13 cellular contexts compared by ENCODE assay signal in genomic region chr9:15834541-15834940, GRCh38.
A peak's percentile ranks its signal among the peaks of the same experiment; 100 is the strongest.
DNase-seq lines count a peak whose midpoint lies in the region; ATAC-seq, FAIRE-seq and TF ChIP-seq lines count a peak whose summit lies in the region.
"Had no signal": no experiment of that assay in that cellular context is flagged by ENCODE, and none has a peak within 500 bp of the region (broad histone marks: within the 10 kb centered on the region; RNA-seq: fewer than 3 reads in every experiment).

No MANE protein-coding gene starts in this region.

- H4K20me1 ChIP-seq in BLaER1, result no peaks in the 10 kb centered on the region
- no peaks in the 10 kb centered on the region for H4K20me1 ChIP-seq in IMR-90 (ENCODE audit: insufficient read depth, low read length)
- no peaks in the 10 kb centered on the region for H4K20me1 ChIP-seq in OCI-LY7 (ENCODE audit: insufficient read depth, low read length)
- no peaks in the 10 kb centered on the region for H4K20me1 ChIP-seq in fibroblast of lung (ENCODE audit: control insufficient read depth, extremely low read depth, insufficient read depth, low read length)

- TF ChIP-seq POLR2A in IMR-90 (IDR thresholded peaks at IDR 0.05; ENCODE audit: low read depth, low read length), result no peak
- no peak for TF ChIP-seq POLR2A in vagina (IDR thresholded peaks at IDR 0.05)

- H2BK20ac ChIP-seq in IMR-90 (ENCODE audit: low read depth, low read length), result no peak overlapping the region

- peaks cover 5% of the 10 kb centered on the region for H3K9me3 ChIP-seq in BLaER1
- no peaks in the 10 kb centered on the region for H3K9me3 ChIP-seq in IMR-90 (ENCODE audit: control insufficient read depth, insufficient read depth, low read length)
- H3K9me3 ChIP-seq in OCI-LY7 (ENCODE audit: low read length), result no peaks in the 10 kb centered on the region
- no peaks in the 10 kb centered on the region for H3K9me3 ChIP-seq in fibroblast of lung (ENCODE audit: control insufficient read depth, insufficient read depth, low read depth, low read length)
- no peaks in the 10 kb centered on the region for H3K9me3 ChIP-seq in vagina

- H2AK5ac ChIP-seq in IMR-90 (ENCODE audit: low read depth, low read length), result no peak overlapping the region

- no peak overlapping the region for H2AFZ ChIP-seq in IMR-90 (replicated peaks; ENCODE audit: low read length, poor library complexity)
- no peak overlapping the region for H2AFZ ChIP-seq in OCI-LY7 (ENCODE audit: low read length)
- H2AFZ ChIP-seq in fibroblast of lung (ENCODE audit: low read length), result no peak overlapping the region

- dilution Hi-C loops in IMR-90 (cut with HindIII; ENCODE audit: low sequenced_read_pairs, unreplicated experiment), result no loop called here

- H3K27me3 ChIP-seq in BLaER1, result no peaks in the 10 kb centered on the region
- H3K27me3 ChIP-seq in IMR-90 (ENCODE audit: control insufficient read depth, insufficient read depth, low read length), result no peaks in the 10 kb centered on the region
- no peaks in the 10 kb centered on the region for H3K27me3 ChIP-seq in fibroblast of lung (ENCODE audit: control insufficient read depth, insufficient read depth, low read length)
- no peaks in the 10 kb centered on the region for H3K27me3 ChIP-seq in vagina

- no peak overlapping the region for H2BK5ac ChIP-seq in IMR-90 (ENCODE audit: low read depth, low read length, poor library complexity, severe bottlenecking)

- no peak overlapping the region for H3K14ac ChIP-seq in IMR-90 (replicated peaks; ENCODE audit: low read depth, low read length)

- ATAC-seq in IMR-90 (ENCODE audit: low read depth) (no peak), GM21528 (IDR thresholded peaks at IDR 0.05; ENCODE audit: low FRiP score, unreplicated experiment) (no peak), HG02885 (IDR thresholded peaks at IDR 0.05; ENCODE audit: poor library complexity, unreplicated experiment) (no peak)
- ATAC-seq: Right ventricle myocardium inferior had no signal

- intact Hi-C loops in IMR-90 (cut with micrococcal nuclease) (no loop called here), OCI-LY7 (cut with micrococcal nuclease; ENCODE audit: unreplicated experiment) (no loop called here), vagina (cut with DNase I) (no loop called here)

- H3K27ac ChIP-seq in BLaER1 (no peak overlapping the region), IMR-90 (ENCODE audit: insufficient read depth, low read length) (no peak overlapping the region), OCI-LY7 (ENCODE audit: low read depth, low read length, poor library complexity, severe bottlenecking) (no peak overlapping the region), fibroblast of lung (ENCODE audit: insufficient read depth, low read length) (no peak overlapping the region), vagina (no peak overlapping the region)

- H3K56ac ChIP-seq in IMR-90 (ENCODE audit: extremely low read depth, insufficient read depth, low read length), result no peak overlapping the region

- H3K9ac ChIP-seq in BLaER1 (no peak overlapping the region), IMR-90 (ENCODE audit: low read depth, low read length) (no peak overlapping the region), fibroblast of lung (ENCODE audit: insufficient read depth, low read length) (no peak overlapping the region)

- peak overlapping the region; percentile 67 for H3K4me2 ChIP-seq in BLaER1
- no peak overlapping the region for H3K4me2 ChIP-seq in IMR-90 (ENCODE audit: low read depth, low read length)
- H3K4me2 ChIP-seq in OCI-LY7 (ENCODE audit: low read length), result no peak overlapping the region
- H3K4me2 ChIP-seq in fibroblast of lung (ENCODE audit: extremely low read depth, insufficient read depth, low read length), result no peak overlapping the region

- H4K91ac ChIP-seq in IMR-90 (ENCODE audit: insufficient read depth, low read depth, low read length), result no peak overlapping the region

- H2AK9ac ChIP-seq in IMR-90 (replicated peaks; ENCODE audit: low read depth, low read length, poor library complexity), result no peak overlapping the region

- no peak for FAIRE-seq in GM19239 (lab: Jason Lieb, UNC)

- BruUV-seq in IMR-90 (replicated peaks; lab: Mats Ljungman, UMichigan) (no TSS peak), OCI-LY7 (replicated peaks; lab: Mats Ljungman, UMichigan) (no TSS peak)

- H3K79me2 ChIP-seq in OCI-LY7 (ENCODE audit: insufficient read depth, low read depth, low read length), result no peaks in the 10 kb centered on the region
- H3K79me2 ChIP-seq in fibroblast of lung (ENCODE audit: control insufficient read depth, insufficient read depth, low read length), result no peaks in the 10 kb centered on the region

- no peak overlapping the region for H3K4me3 ChIP-seq in BLaER1
- H3K4me3 ChIP-seq in IMR-90 (ENCODE audit: insufficient read depth, low read depth, low read length), result no peak overlapping the region
- H3K4me3 ChIP-seq in OCI-LY7 (ENCODE audit: low read depth, low read length, poor library complexity, severe bottlenecking), result no peak overlapping the region
- no peak overlapping the region for H3K4me3 ChIP-seq in fibroblast of lung (replicated peaks in 1 of 4; ENCODE audit: control extremely low read depth in 1 of 4, insufficient read depth in 1 of 4, low read depth in 3 of 4, low read length in 4 of 4)
- no peak overlapping the region for H3K4me3 ChIP-seq in vagina

- H3K4me1 ChIP-seq in BLaER1 (peaks cover 50% of the 10 kb centered on the region), IMR-90 (ENCODE audit: control insufficient read depth, insufficient read depth, low read length) (no peaks in the 10 kb centered on the region), OCI-LY7 (ENCODE audit: insufficient read depth, low read length, poor library complexity, severe bottlenecking) (no peaks in the 10 kb centered on the region), fibroblast of lung (ENCODE audit: control insufficient read depth, extremely low read depth, insufficient read depth, low read length) (no peaks in the 10 kb centered on the region), vagina (no peaks in the 10 kb centered on the region)

- POLR2A ChIA-PET in IMR-90 (lab: Charles Lee; ENCODE audit: unreplicated experiment), result no interaction called here
- POLR2A ChIA-PET in OCI-LY7 (lab: Charles Lee), result no interaction called here

- H3K9me2 ChIP-seq in OCI-LY7 (ENCODE audit: insufficient read depth, low read length), result no peaks in the 10 kb centered on the region

- H2BK15ac ChIP-seq in IMR-90 (ENCODE audit: low read depth, low read length), result no peak overlapping the region

- no peak overlapping the region for H2BK120ac ChIP-seq in IMR-90 (ENCODE audit: low read depth, low read length)

- peak; percentile 29 for DNase-seq in IMR-90
- DNase-seq in OCI-LY7 (ENCODE audit: low spot score), result peak; percentile 2
- peak; percentile 42 to 58 for DNase-seq in fibroblast of lung (ENCODE audit: low read depth in 2 of 2)
- no peak for DNase-seq in GM19239 (ENCODE audit: insufficient read length, low spot score)
- DNase-seq in vagina (ENCODE audit: extremely low spot score in 2 of 2), result no peak
- DNase-seq: activated CD8-positive, alpha-beta memory T cell treated with anti-CD3 and anti-CD28 coated beads, Interleukin-2, amount 50 U/mL, for 48 hours; kidney glomerular epithelial cell; naive B cell; NCI-H1048 had no signal

- no peak overlapping the region for H4K8ac ChIP-seq in IMR-90 (ENCODE audit: low read depth in 2 of 2, low read length in 2 of 2)

- no peaks in the 10 kb centered on the region for H3K79me1 ChIP-seq in IMR-90 (ENCODE audit: low read depth in 1 of 2, low read length in 2 of 2)

- H3K4ac ChIP-seq in IMR-90 (ENCODE audit: low read depth, low read length), result no peak overlapping the region

- WGBS in IMR-90 (ENCODE audit: extremely low coverage in 2 of 2, insufficient read length in 1 of 2), 2 experiments, result no CpG with 5 or more reads among the region's 2 CpGs

- in situ Hi-C loops in IMR-90 (cut with MboI; ENCODE audit: low sequenced_read_pairs), result no loop called here

- TF ChIP-seq CTCF in IMR-90 (conservative IDR thresholded peaks at IDR 0.05; ENCODE audit: low read depth, low read length) (no peak), OCI-LY7 (conservative IDR thresholded peaks at IDR 0.05; ENCODE audit: low read length) (no peak), fibroblast of lung (conservative IDR thresholded peaks at IDR 0.05 in 1 of 2, IDR thresholded peaks at IDR 0.05 in 1 of 2; ENCODE audit: low read depth in 1 of 2, low read length in 2 of 2) (no peak), vagina (IDR thresholded peaks at IDR 0.05) (no peak)

- H4K5ac ChIP-seq in IMR-90 (ENCODE audit: low read depth, low read length), result no peak overlapping the region

- CTCF ChIA-PET in IMR-90 (lab: Yijun Ruan, JAX), result no interaction called here
- CTCF ChIA-PET in OCI-LY7 (lab: Charles Lee; ENCODE audit: unreplicated experiment), result no interaction called here

- H3K36me3 ChIP-seq in BLaER1 (no peaks in the 10 kb centered on the region), IMR-90 (ENCODE audit: control insufficient read depth, insufficient read depth, low read length) (no peaks in the 10 kb centered on the region), OCI-LY7 (ENCODE audit: insufficient read depth, low read length) (no peaks in the 10 kb centered on the region), fibroblast of lung (ENCODE audit: control insufficient read depth, insufficient read depth, low read length) (no peaks in the 10 kb centered on the region), vagina (no peaks in the 10 kb centered on the region)

- H3K23ac ChIP-seq in IMR-90 (ENCODE audit: low read depth, low read length), result no peak overlapping the region

- no peaks in the 10 kb centered on the region for H3K9me1 ChIP-seq in IMR-90 (ENCODE audit: insufficient read depth, low read length)

- TF ChIP-seq RAD21 in IMR-90 (IDR thresholded peaks at IDR 0.05; ENCODE audit: low read length), result no peak

- no peak overlapping the region for H3K18ac ChIP-seq in IMR-90 (ENCODE audit: low read depth, low read length)

TF ChIP-seq in IMR-90, 13 proteins besides CTCF, POLR2A, EP300 and RAD21 (continues in another document):
- TF ChIP-seq FOS (IDR thresholded peaks at IDR 0.05; ENCODE audit: low read depth, low read length), result no peak
- TF ChIP-seq NFE2L2 (IDR thresholded peaks at IDR 0.05; ENCODE audit: low read depth, low read length), result no peak
- TF ChIP-seq CHD1 (IDR thresholded peaks at IDR 0.05; ENCODE audit: low read depth, low read length), result no peak
- TF ChIP-seq, protein P1, sequence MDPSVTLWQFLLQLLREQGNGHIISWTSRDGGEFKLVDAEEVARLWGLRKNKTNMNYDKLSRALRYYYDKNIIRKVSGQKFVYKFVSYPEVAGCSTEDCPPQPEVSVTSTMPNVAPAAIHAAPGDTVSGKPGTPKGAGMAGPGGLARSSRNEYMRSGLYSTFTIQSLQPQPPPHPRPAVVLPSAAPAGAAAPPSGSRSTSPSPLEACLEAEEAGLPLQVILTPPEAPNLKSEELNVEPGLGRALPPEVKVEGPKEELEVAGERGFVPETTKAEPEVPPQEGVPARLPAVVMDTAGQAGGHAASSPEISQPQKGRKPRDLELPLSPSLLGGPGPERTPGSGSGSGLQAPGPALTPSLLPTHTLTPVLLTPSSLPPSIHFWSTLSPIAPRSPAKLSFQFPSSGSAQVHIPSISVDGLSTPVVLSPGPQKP (IDR thresholded peaks at IDR 0.05; ENCODE audit: borderline replicate concordance, low read depth, low read length), result no peak
- TF ChIP-seq MXI1 (IDR thresholded peaks at IDR 0.05; ENCODE audit: borderline replicate concordance, low read depth, low read length), result no peak
- TF ChIP-seq RFX5 (IDR thresholded peaks at IDR 0.05; ENCODE audit: low read depth, low read length), result no peak
- no peak for TF ChIP-seq MAFK (IDR thresholded peaks at IDR 0.05; ENCODE audit: low read depth, low read length)
- TF ChIP-seq BHLHE40 (IDR thresholded peaks at IDR 0.05; ENCODE audit: low read depth, low read length), result no peak

Comparison
In these comparisons a context has a peak if more than half of its experiments do, and no peak if none do; other contexts are left out.
1. DNase-seq: peak in IMR-90 (single experiment), OCI-LY7 (single experiment) and fibroblast of lung (2 of 2); none in GM19239 (single experiment) and vagina (0 of 2).